10 cellular contexts compared by ENCODE assay signal in genomic region chr17:72518810-72519597, GRCh38.
DNase-seq lines count a peak whose midpoint lies in the region; ATAC-seq lines count a peak whose summit lies in the region.
"Had no signal": no experiment of that assay in that cellular context is flagged by ENCODE, and none has a peak within 500 bp of the region (broad histone marks: within the 10 kb centered on the region; RNA-seq: fewer than 3 reads in every experiment).

No MANE protein-coding gene starts in this region.

- no peaks in the 10 kb centered on the region for H3K4me1 Mint-ChIP-seq in naive thymus-derived CD8-positive, alpha-beta T cell
- H3K4me1 Mint-ChIP-seq: activated CD4-positive, alpha-beta T cell treated with anti-CD3 and anti-CD28 coated beads, Interleukin-2, amount 10 ng/mL, durations not matched to agents 24 days and 14 days had no signal

- no peak for ATAC-seq in naive thymus-derived CD8-positive, alpha-beta T cell
- ATAC-seq in HG02970 (IDR thresholded peaks at IDR 0.05; ENCODE audit: low FRiP score, unreplicated experiment) = no peak
- ATAC-seq: esophagus mucosa had no signal

- no peaks in the 10 kb centered on the region for H3K9me3 Mint-ChIP-seq in naive thymus-derived CD8-positive, alpha-beta T cell
- H3K9me3 Mint-ChIP-seq: activated CD4-positive, alpha-beta T cell treated with anti-CD3 and anti-CD28 coated beads, Interleukin-2, amount 10 ng/mL, durations not matched to agents 24 days and 14 days had no signal

- H3K36me3 Mint-ChIP-seq in naive thymus-derived CD8-positive, alpha-beta T cell = no peaks in the 10 kb centered on the region

- peaks cover 2% of the 10 kb centered on the region for H3K27me3 ChIP-seq in layer of hippocampus (ENCODE audit: control insufficient read depth, insufficient read depth, low read length)

- DNase-seq in HuH-7.5 (ENCODE audit: low spot score) = peak; percentile 56
- peak; percentile 99 for DNase-seq in NCI-H69 (lab: John Stamatoyannopoulos, UW)
- DNase-seq in superior temporal gyrus (ENCODE audit: extremely low spot score) = peak; percentile 30
- DNase-seq in naive thymus-derived CD8-positive, alpha-beta T cell = no peak
- DNase-seq in islet precursor cell = no peak
- no peak for DNase-seq in T-helper 9 cell
- DNase-seq: activated CD4-positive, alpha-beta T cell treated with anti-CD3 and anti-CD28 coated beads, Interleukin-2, amount 10 ng/mL, durations not matched to agents 24 days and 14 days had no signal

- H3K27me3 Mint-ChIP-seq in naive thymus-derived CD8-positive, alpha-beta T cell = peaks cover 8 to 54% (median 26%) of the 10 kb centered on the region in 5 donors

- POLR2A ChIA-PET in naive thymus-derived CD8-positive, alpha-beta T cell (lab: Charles Lee) = no interaction called here

- H3K4me3 Mint-ChIP-seq in naive thymus-derived CD8-positive, alpha-beta T cell = no peak overlapping the region
- H3K4me3 Mint-ChIP-seq: activated CD4-positive, alpha-beta T cell treated with anti-CD3 and anti-CD28 coated beads, Interleukin-2, amount 10 ng/mL, durations not matched to agents 24 days and 14 days had no signal

- peak overlapping the region; percentile 65 for H3K27ac ChIP-seq in layer of hippocampus (ENCODE audit: low read depth, low read length)

- H3K27ac Mint-ChIP-seq in naive thymus-derived CD8-positive, alpha-beta T cell = no peak overlapping the region
- H3K27ac Mint-ChIP-seq: activated CD4-positive, alpha-beta T cell treated with anti-CD3 and anti-CD28 coated beads, Interleukin-2, amount 10 ng/mL, durations not matched to agents 24 days and 14 days had no signal

Comparison
In these comparisons a context has a peak if more than half of its experiments do, and no peak if none do; other contexts are left out.
1. DNase-seq: peak in HuH-7.5 (single experiment), NCI-H69 (single experiment) and superior temporal gyrus (single experiment); none in naive thymus-derived CD8-positive, alpha-beta T cell (0 of 10), islet precursor cell (single experiment) and T-helper 9 cell (single experiment).